24 cellular contexts compared by ENCODE assay signal in genomic region chr22:35473971-35474370, GRCh38.
A peak's percentile ranks its signal among the peaks of the same experiment; 100 is the strongest.
DNase-seq lines count a peak whose midpoint lies in the region; ATAC-seq, FAIRE-seq and TF ChIP-seq lines count a peak whose summit lies in the region.
"Had no signal": no experiment of that assay in that cellular context is flagged by ENCODE, and none has a peak within 500 bp of the region (broad histone marks: within the 10 kb centered on the region; RNA-seq: fewer than 3 reads in every experiment).

No MANE protein-coding gene starts in this region.

- no peak overlapping the region for H3K56ac ChIP-seq in H1 (replicated peaks; ENCODE audit: insufficient read length, low read depth, low read length)

- H3K9me3 Mint-ChIP-seq in MCF 10A (ENCODE audit: unreplicated experiment): no peaks in the 10 kb centered on the region
- H3K9me3 Mint-ChIP-seq: CD4-positive, CD25-positive, alpha-beta regulatory T cell; CD8-positive, alpha-beta T cell had no signal

- CTCF ChIA-PET in H1 (lab: Charles Lee; ENCODE audit: partially characterized antibody): interaction anchor here (1.5 to 1.7 kb wide), 2 partner anchors 38 to 65 kb away, joined by 4 to 5 read pairs; no protein-coding TSS in a partner anchor
- CTCF ChIA-PET in MCF 10A (lab: Yijun Ruan, JAX): no interaction called here

- no peaks in the 10 kb centered on the region for H3K36me3 Mint-ChIP-seq in MCF 10A (ENCODE audit: insufficient read depth, unreplicated experiment)

- H3K14ac ChIP-seq in H1 (ENCODE audit: insufficient read length) (no peak overlapping the region), neuronal stem cell (ENCODE audit: low read length) (no peak overlapping the region)

- no peaks in the 10 kb centered on the region for H4K20me1 ChIP-seq in H1 (replicated peaks in 1 of 2; ENCODE audit: control insufficient read depth in 1 of 2, insufficient read depth in 2 of 2, low read length in 2 of 2)

- BruUV-seq in MCF 10A (replicated peaks; lab: Mats Ljungman, UMichigan): no TSS peak

- H2BK5ac ChIP-seq in H1 (ENCODE audit: low read depth, low read length) (no peak overlapping the region), neuronal stem cell (ENCODE audit: low read length) (no peak overlapping the region)

- H3K4me3 Mint-ChIP-seq in MCF 10A (ENCODE audit: unreplicated experiment): no peak overlapping the region
- H3K4me3 Mint-ChIP-seq: B cell; CD4-positive, CD25-positive, alpha-beta regulatory T cell; CD8-positive, alpha-beta T cell; GM23338 had no signal

- TF ChIP-seq CTCF in left ventricle myocardium inferior (IDR thresholded peaks at IDR 0.05; ENCODE audit: borderline replicate concordance): no peak
- no peak for TF ChIP-seq CTCF in heart right ventricle (IDR thresholded peaks at IDR 0.05)
- no peak for TF ChIP-seq CTCF in H1 (IDR thresholded peaks at IDR 0.05; ENCODE audit: control extremely low read depth in 1 of 3, insufficient read depth in 1 of 3, low read depth in 1 of 3, low read length in 3 of 3)
- TF ChIP-seq CTCF in MCF 10A (IDR thresholded peaks at IDR 0.05; ENCODE audit: unreplicated experiment): no peak

- H4K5ac ChIP-seq in H1 (ENCODE audit: insufficient read length, low read depth, low read length): no peak overlapping the region

- no peak overlapping the region for H3K27ac Mint-ChIP-seq in MCF 10A (ENCODE audit: low read depth, unreplicated experiment)
- H3K27ac Mint-ChIP-seq: B cell; CD4-positive, CD25-positive, alpha-beta regulatory T cell; CD8-positive, alpha-beta T cell; GM23338 had no signal

- H4K91ac ChIP-seq in H1 (replicated peaks; ENCODE audit: insufficient read length, low read length) (no peak overlapping the region), neuronal stem cell (ENCODE audit: low read depth, low read length, poor library complexity) (no peak overlapping the region)

- H3K9me3 ChIP-seq in left ventricle myocardium inferior (replicated peaks) (no peaks in the 10 kb centered on the region), heart right ventricle (peaks cover 0 to 6% (median 0%) of the 10 kb centered on the region in 11 donors), H1 (ENCODE audit: insufficient read depth in 2 of 2, low read depth in 1 of 2, low read length in 1 of 2) (peaks cover 0 to 4% of the 10 kb centered on the region in 2 experiments; a peak in 3 of 4 replicates), neuronal stem cell (replicated peaks in 1 of 2; ENCODE audit: control insufficient read depth in 2 of 2, insufficient read depth in 1 of 2, low read depth in 1 of 2, low read length in 2 of 2) (peaks cover 0 to 9% of the 10 kb centered on the region in 2 donors)
- H3K9me3 ChIP-seq: Caco-2, HAP-1 had no signal

- H3K27ac ChIP-seq in left ventricle myocardium inferior (replicated peaks) (peak overlapping the region; percentile 63), heart right ventricle (no peak overlapping the region), H1 (ENCODE audit: low read depth, low read length) (no peak overlapping the region), neuronal stem cell (replicated peaks; ENCODE audit: low read length) (no peak overlapping the region)
- H3K27ac ChIP-seq: 22Rv1, BLaER1, C4-2B had no signal

- no peak overlapping the region for H2BK15ac ChIP-seq in H1 (ENCODE audit: low read length)
- H2BK15ac ChIP-seq in neuronal stem cell (ENCODE audit: low read length): no peak overlapping the region

- H3K4me2 ChIP-seq in H1 (ENCODE audit: insufficient read depth in 1 of 2, low read depth in 2 of 2, low read length in 2 of 2) (no peak overlapping the region), neuronal stem cell (ENCODE audit: insufficient read depth, low read length, poor library complexity, severe bottlenecking) (no peak overlapping the region)
- H3K4me2 ChIP-seq: BLaER1, GM23338 had no signal

- no peaks in the 10 kb centered on the region for H3K23me2 ChIP-seq in H1 (ENCODE audit: low read depth, low read length)

- H2BK20ac ChIP-seq in H1 (ENCODE audit: low read length): no peak overlapping the region

- TF ChIP-seq EP300 in H1 (IDR thresholded peaks at IDR 0.05; ENCODE audit: borderline replicate concordance in 1 of 2, low read depth in 2 of 2, low read length in 2 of 2): no peak

- H2AFZ ChIP-seq in H1 (ENCODE audit: low read length) (no peak overlapping the region), neuronal stem cell (ENCODE audit: low read length) (no peak overlapping the region)
- H2AFZ ChIP-seq: GM23338 had no signal

- no peak for TF ChIP-seq RAD21 in H1 (IDR thresholded peaks at IDR 0.05 in 1 of 2, conservative IDR thresholded peaks at IDR 0.05 in 1 of 2; ENCODE audit: low read depth in 2 of 2, low read length in 2 of 2)

- no peak overlapping the region for H2AK5ac ChIP-seq in H1 (ENCODE audit: low read depth, low read length)
- H2AK5ac ChIP-seq in neuronal stem cell (ENCODE audit: low read depth, low read length): no peak overlapping the region

- intact Hi-C loops in left ventricle myocardium inferior (cut with micrococcal nuclease): no loop called here
- intact Hi-C loops in heart right ventricle (cut with DNase I): loop anchor here in 1 of 10 donors (10.0 kb wide), 1 partner anchor 61 kb away; no protein-coding TSS in a partner anchor
- intact Hi-C loops in MCF 10A (cut with micrococcal nuclease): no loop called here

- H3K4me3 ChIP-seq in left ventricle myocardium inferior: no peak overlapping the region
- no peak overlapping the region for H3K4me3 ChIP-seq in heart right ventricle
- H3K4me3 ChIP-seq in H1 (ENCODE audit: extremely low read depth in 1 of 4, insufficient read depth in 2 of 4, low read depth in 3 of 4, low read length in 4 of 4): no peak overlapping the region
- H3K4me3 ChIP-seq in neuronal stem cell (ENCODE audit: low read length in 2 of 2): no peak overlapping the region
- H3K4me3 ChIP-seq: BLaER1, GM12878, GM23338, HAP-1 had no signal

- H3K18ac ChIP-seq in H1 (ENCODE audit: extremely low read depth, low read length) (no peak overlapping the region), neuronal stem cell (ENCODE audit: low read length) (no peak overlapping the region)

- peaks cover 14% of the 10 kb centered on the region for H3K4me1 ChIP-seq in left ventricle myocardium inferior
- H3K4me1 ChIP-seq in heart right ventricle: peaks cover 0 to 11% (median 4%) of the 10 kb centered on the region in 9 donors
- no peaks in the 10 kb centered on the region; a peak in 3 of 7 replicates for H3K4me1 ChIP-seq in H1 (replicated peaks in 1 of 4; ENCODE audit: control insufficient read depth in 3 of 4, insufficient read depth in 4 of 4, low read length in 3 of 4)
- peaks cover 0 to 3% of the 10 kb centered on the region in 2 donors for H3K4me1 ChIP-seq in neuronal stem cell (ENCODE audit: control insufficient read depth in 2 of 2, insufficient read depth in 1 of 2, low read depth in 1 of 2, low read length in 2 of 2)
- H3K4me1 ChIP-seq: Caco-2, HAP-1 had no signal

- no peak overlapping the region; the same call in 1 of the 2 replicates for H4K8ac ChIP-seq in H1 (ENCODE audit: extremely low read depth, insufficient read depth, low read length)
- H4K8ac ChIP-seq in neuronal stem cell (ENCODE audit: low read depth, low read length): peak overlapping the region; percentile 88

- H3K36me3 ChIP-seq in left ventricle myocardium inferior (no peaks in the 10 kb centered on the region), heart right ventricle (no peaks in the 10 kb centered on the region), H1 (ENCODE audit: control insufficient read depth in 2 of 4, insufficient read depth in 4 of 4, low read length in 3 of 4) (no peaks in the 10 kb centered on the region), neuronal stem cell (replicated peaks in 1 of 2; ENCODE audit: control insufficient read depth in 2 of 2, insufficient read depth in 2 of 2, low read length in 2 of 2) (peaks cover 0 to 2% of the 10 kb centered on the region in 2 donors)
- H3K36me3 ChIP-seq: HAP-1 had no signal

- H2BK120ac ChIP-seq in H1 (replicated peaks; ENCODE audit: low read depth, low read length) (no peak overlapping the region), neuronal stem cell (ENCODE audit: low read depth, low read length) (no peak overlapping the region)

- no peak overlapping the region for H3K23ac ChIP-seq in H1 (ENCODE audit: insufficient read length)
- H3K23ac ChIP-seq in neuronal stem cell (ENCODE audit: low read depth, low read length, poor library complexity): no peak overlapping the region

- no peaks in the 10 kb centered on the region for H3K79me2 ChIP-seq in H1 (ENCODE audit: control insufficient read depth in 1 of 2, insufficient read depth in 2 of 2, low read length in 2 of 2)

- no peak overlapping the region for H3K9ac ChIP-seq in H1 (replicated peaks in 1 of 4; ENCODE audit: extremely low read depth in 1 of 4, low read depth in 3 of 4, low read length in 3 of 4)
- H3K9ac ChIP-seq in neuronal stem cell (ENCODE audit: low read depth, low read length, poor library complexity): no peak overlapping the region
- H3K9ac ChIP-seq: BLaER1 had no signal

- no peaks in the 10 kb centered on the region for H3K27me3 Mint-ChIP-seq in MCF 10A (ENCODE audit: insufficient read depth, unreplicated experiment)

- H2BK12ac ChIP-seq in H1 (ENCODE audit: low read depth, low read length) (0 out of 2 replicates have a peak overlapping the region, but pooled peaks have one; percentile 4), neuronal stem cell (ENCODE audit: low read length) (no peak overlapping the region)

- POLR2A ChIA-PET in H1 (lab: Charles Lee; ENCODE audit: partially characterized antibody): interaction anchor here (1.2 to 1.4 kb wide), 3 partner anchors 8 to 49 kb away, joined by 3 to 4 read pairs (median 3); no protein-coding TSS in a partner anchor
- POLR2A ChIA-PET in MCF 10A (lab: Yijun Ruan, JAX): interaction anchor here (0.7 kb wide), 1 partner anchor 97 kb away, joined by 3 read pairs; no protein-coding TSS in a partner anchor

- ATAC-seq in heart right ventricle (no peak), HG03095 (IDR thresholded peaks at IDR 0.05; ENCODE audit: unreplicated experiment) (no peak)
- ATAC-seq: CD8-positive, alpha-beta T cell; GM12878; GM23338 had no signal

- 78 to 80% methylated on average over 4 of the region's 4 CpGs for WGBS in heart right ventricle, 2 donors
- WGBS in H1 (ENCODE audit: extremely low coverage in 1 of 2, insufficient coverage in 1 of 2, insufficient read length in 1 of 2, insufficient replicate concordance in 2 of 2, low coverage in 1 of 2, low lambda C conversion rate in 2 of 2, missing lambda C conversion rate in 1 of 2), 2 experiments: 73% methylated on average over 3 of the region's 4 CpGs; no CpG with 5 or more reads in 1 of the 2 experiments
- no CpG with 5 or more reads among the region's 4 CpGs for WGBS in neuronal stem cell (ENCODE audit: extremely low coverage in 2 of 2, insufficient read length in 2 of 2, insufficient replicate concordance in 1 of 2), 2 donors

- peaks cover 8% of the 10 kb centered on the region for H3K4me1 Mint-ChIP-seq in MCF 10A (ENCODE audit: insufficient read depth, unreplicated experiment)
- H3K4me1 Mint-ChIP-seq: CD4-positive, CD25-positive, alpha-beta regulatory T cell had no signal

- H3K27me3 ChIP-seq in left ventricle myocardium inferior (ENCODE audit: low read depth) (peaks cover 8% of the 10 kb centered on the region), heart right ventricle (peaks cover 0 to 9% (median 0%) of the 10 kb centered on the region in 7 donors), H1 (replicated peaks in 1 of 4; ENCODE audit: control insufficient read depth in 3 of 4, extremely low read depth in 1 of 4, insufficient read depth in 3 of 4, low read length in 3 of 4) (no peaks in the 10 kb centered on the region; a peak in 1 of 7 replicates), neuronal stem cell (ENCODE audit: control insufficient read depth in 3 of 3, insufficient read depth in 3 of 3, low read depth in 1 of 3, low read length in 3 of 3) (no peaks in the 10 kb centered on the region)

- FAIRE-seq in H1 (lab: Jason Lieb, UNC): no peak
- FAIRE-seq: A204.1, D721Med, GM12878, GM19239, H54 had no signal

- H3K4ac ChIP-seq in H1 (replicated peaks; ENCODE audit: insufficient read length, low read depth, low read length): no peak overlapping the region
- H3K4ac ChIP-seq in neuronal stem cell (ENCODE audit: low read length): no peak overlapping the region

- no peak for DNase-seq in left ventricle myocardium inferior
- no peak for DNase-seq in heart right ventricle
- DNase-seq in H1 (ENCODE audit: low read depth in 1 of 2, low spot score in 2 of 2): no peak
- DNase-seq in neuronal stem cell (ENCODE audit: low spot score): no peak
- DNase-seq in MCF 10A (ENCODE audit: unreplicated experiment): no peak
- DNase-seq: Caco-2; CD4-positive, CD25-positive, alpha-beta regulatory T cell; CD8-positive, alpha-beta T cell; DMS 273 treated with DMSO at 0.1 percent for 48 hours; DMS79; EL; GDM1 had no signal

- no peak for TF ChIP-seq POLR2A in H1 (IDR thresholded peaks at IDR 0.05; ENCODE audit: control extremely low read depth in 1 of 2, low read depth in 2 of 2, low read length in 2 of 2)

- H3K79me1 ChIP-seq in H1 (ENCODE audit: low read depth, low read length) (no peaks in the 10 kb centered on the region), neuronal stem cell (ENCODE audit: low read depth, low read length) (no peaks in the 10 kb centered on the region)
